Comparison of ENCODE assay signal across 2 cellular contexts in genomic region chr3:98433764-98434163, GRCh38.
TF ChIP-seq lines count a peak whose summit lies in the region.

No MANE protein-coding gene starts in this region.

TF ChIP-seq in K562, 482 proteins besides CTCF, POLR2A, EP300 and RAD21:
- peak; percentile 43; the same call in 1 of the 2 replicates for TF ChIP-seq SPI1 (IDR thresholded peaks at IDR 0.05; ENCODE audit: borderline replicate concordance, low read depth, low read length)
- TF ChIP-seq, protein P1, sequence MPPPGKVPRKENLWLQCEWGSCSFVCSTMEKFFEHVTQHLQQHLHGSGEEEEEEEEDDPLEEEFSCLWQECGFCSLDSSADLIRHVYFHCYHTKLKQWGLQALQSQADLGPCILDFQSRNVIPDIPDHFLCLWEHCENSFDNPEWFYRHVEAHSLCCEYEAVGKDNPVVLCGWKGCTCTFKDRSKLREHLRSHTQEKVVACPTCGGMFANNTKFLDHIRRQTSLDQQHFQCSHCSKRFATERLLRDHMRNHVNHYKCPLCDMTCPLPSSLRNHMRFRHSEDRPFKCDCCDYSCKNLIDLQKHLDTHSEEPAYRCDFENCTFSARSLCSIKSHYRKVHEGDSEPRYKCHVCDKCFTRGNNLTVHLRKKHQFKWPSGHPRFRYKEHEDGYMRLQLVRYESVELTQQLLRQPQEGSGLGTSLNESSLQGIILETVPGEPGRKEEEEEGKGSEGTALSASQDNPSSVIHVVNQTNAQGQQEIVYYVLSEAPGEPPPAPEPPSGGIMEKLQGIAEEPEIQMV (tag; conservative IDR thresholded peaks at IDR 0.05; ENCODE audit: low read depth) = no peak

TF ChIP-seq in GM23338, 12 proteins besides CTCF, POLR2A, EP300 and RAD21:
- no peak for TF ChIP-seq NANOG (IDR thresholded peaks at IDR 0.05; ENCODE audit: borderline replicate concordance)
- no peak for TF ChIP-seq EZH2phosphoT487 (IDR thresholded peaks at IDR 0.05; ENCODE audit: unreplicated experiment)
- no peak for TF ChIP-seq STAT1 (IDR thresholded peaks at IDR 0.05; ENCODE audit: unreplicated experiment)
- TF ChIP-seq ZNF462 (CRISPR knock-in tag; IDR thresholded peaks at IDR 0.05) = no peak
- no peak for TF ChIP-seq CREB1 (CRISPR knock-in tag; IDR thresholded peaks at IDR 0.05; ENCODE audit: low read depth)
- no peak for TF ChIP-seq ETS1 (IDR thresholded peaks at IDR 0.05)
- TF ChIP-seq, protein P2, sequence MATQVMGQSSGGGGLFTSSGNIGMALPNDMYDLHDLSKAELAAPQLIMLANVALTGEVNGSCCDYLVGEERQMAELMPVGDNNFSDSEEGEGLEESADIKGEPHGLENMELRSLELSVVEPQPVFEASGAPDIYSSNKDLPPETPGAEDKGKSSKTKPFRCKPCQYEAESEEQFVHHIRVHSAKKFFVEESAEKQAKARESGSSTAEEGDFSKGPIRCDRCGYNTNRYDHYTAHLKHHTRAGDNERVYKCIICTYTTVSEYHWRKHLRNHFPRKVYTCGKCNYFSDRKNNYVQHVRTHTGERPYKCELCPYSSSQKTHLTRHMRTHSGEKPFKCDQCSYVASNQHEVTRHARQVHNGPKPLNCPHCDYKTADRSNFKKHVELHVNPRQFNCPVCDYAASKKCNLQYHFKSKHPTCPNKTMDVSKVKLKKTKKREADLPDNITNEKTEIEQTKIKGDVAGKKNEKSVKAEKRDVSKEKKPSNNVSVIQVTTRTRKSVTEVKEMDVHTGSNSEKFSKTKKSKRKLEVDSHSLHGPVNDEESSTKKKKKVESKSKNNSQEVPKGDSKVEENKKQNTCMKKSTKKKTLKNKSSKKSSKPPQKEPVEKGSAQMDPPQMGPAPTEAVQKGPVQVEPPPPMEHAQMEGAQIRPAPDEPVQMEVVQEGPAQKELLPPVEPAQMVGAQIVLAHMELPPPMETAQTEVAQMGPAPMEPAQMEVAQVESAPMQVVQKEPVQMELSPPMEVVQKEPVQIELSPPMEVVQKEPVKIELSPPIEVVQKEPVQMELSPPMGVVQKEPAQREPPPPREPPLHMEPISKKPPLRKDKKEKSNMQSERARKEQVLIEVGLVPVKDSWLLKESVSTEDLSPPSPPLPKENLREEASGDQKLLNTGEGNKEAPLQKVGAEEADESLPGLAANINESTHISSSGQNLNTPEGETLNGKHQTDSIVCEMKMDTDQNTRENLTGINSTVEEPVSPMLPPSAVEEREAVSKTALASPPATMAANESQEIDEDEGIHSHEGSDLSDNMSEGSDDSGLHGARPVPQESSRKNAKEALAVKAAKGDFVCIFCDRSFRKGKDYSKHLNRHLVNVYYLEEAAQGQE (IDR thresholded peaks at IDR 0.05; ENCODE audit: unreplicated experiment) = no peak
- TF ChIP-seq ZNF114 (CRISPR knock-in tag; IDR thresholded peaks at IDR 0.05) = no peak
- no peak for TF ChIP-seq EZH2 (IDR thresholded peaks at IDR 0.05; ENCODE audit: low read depth, unreplicated experiment)
- TF ChIP-seq ZNF331 (CRISPR knock-in tag; IDR thresholded peaks at IDR 0.05; ENCODE audit: low read depth) = no peak
- no peak for TF ChIP-seq JUNB (IDR thresholded peaks at IDR 0.05; ENCODE audit: unreplicated experiment)
- TF ChIP-seq POLR2AphosphoS5 (IDR thresholded peaks at IDR 0.05; ENCODE audit: low read depth) = no peak
